In genomic region chr16:15913046-15913698, GRCh38 we compare ENCODE assay signal across 17 cellular contexts. TPM values are rescaled to one million over a fixed set of nuclear protein-coding genes. Genes with fewer than 3 reads are reported as not detected.
DNase-seq lines count a peak whose midpoint lies in the region; ATAC-seq and TF ChIP-seq lines count a peak whose summit lies in the region.
"Had no signal": no experiment of that assay in that cellular context is flagged by ENCODE, and none has a peak within 500 bp of the region (broad histone marks: within the 10 kb centered on the region; RNA-seq: fewer than 3 reads in every experiment).

No MANE protein-coding gene starts in this region.

- peak; percentile 84 for ATAC-seq in mucosa of descending colon
- ATAC-seq in GM19328 (IDR thresholded peaks at IDR 0.05; ENCODE audit: unreplicated experiment): no peak
- no peak for ATAC-seq in GM21390 (IDR thresholded peaks at IDR 0.05; ENCODE audit: unreplicated experiment)
- ATAC-seq: A549 had no signal

- H3K4me1 Mint-ChIP-seq in T-helper 2 cell treated with Interferon-gamma antibody and Interleukin-4, amounts not matched to agents 5 μg/mL and 100 μg/mL, for 36 hours (ENCODE audit: low read depth): peaks cover 15% of the 10 kb centered on the region
- H3K4me1 Mint-ChIP-seq in CD4-positive, alpha-beta memory T cell: peaks cover 11 to 18% (median 14%) of the 10 kb centered on the region in 4 donors
- peaks cover 17% of the 10 kb centered on the region for H3K4me1 Mint-ChIP-seq in activated T-helper 1 cell treated with anti-CD3 and anti-CD28 coated beads, Interleukin-12 subunit alpha, Interleukin-12 subunit beta, Interleukin-2, Interleukin-4 antibody, amounts not matched to agents 30 ng/mL and 10 ng/mL and 1 ng/mL, durations not matched to agents 14 hours and 24 hours and 36 hours (ENCODE audit: low read depth)

- H3K9me3 Mint-ChIP-seq in T-helper 2 cell treated with Interferon-gamma antibody and Interleukin-4, amounts not matched to agents 5 μg/mL and 100 μg/mL, for 36 hours: no peaks in the 10 kb centered on the region
- peaks cover 0 to 3% (median 0%) of the 10 kb centered on the region in 8 donors for H3K9me3 Mint-ChIP-seq in CD4-positive, alpha-beta memory T cell
- peaks cover 4% of the 10 kb centered on the region for H3K9me3 Mint-ChIP-seq in activated T-helper 1 cell treated with anti-CD3 and anti-CD28 coated beads, Interleukin-12 subunit alpha, Interleukin-12 subunit beta, Interleukin-2, Interleukin-4 antibody, amounts not matched to agents 30 ng/mL and 10 ng/mL and 1 ng/mL, durations not matched to agents 14 hours and 24 hours and 36 hours

- H3K4me3 ChIP-seq in CD4-positive, alpha-beta memory T cell (ENCODE audit: low read length in 2 of 2): no peak overlapping the region
- H3K4me3 ChIP-seq in mucosa of descending colon: no peak overlapping the region
- H3K4me3 ChIP-seq: A549, stomach, uterus had no signal

- H3K27me3 Mint-ChIP-seq in T-helper 2 cell treated with Interferon-gamma antibody and Interleukin-4, amounts not matched to agents 5 μg/mL and 100 μg/mL, for 36 hours (ENCODE audit: low read depth): no peaks in the 10 kb centered on the region
- H3K27me3 Mint-ChIP-seq in CD4-positive, alpha-beta memory T cell: peaks cover 0 to 1% of the 10 kb centered on the region in 2 donors
- H3K27me3 Mint-ChIP-seq in activated T-helper 1 cell treated with anti-CD3 and anti-CD28 coated beads, Interleukin-12 subunit alpha, Interleukin-12 subunit beta, Interleukin-2, Interleukin-4 antibody, amounts not matched to agents 30 ng/mL and 10 ng/mL and 1 ng/mL, durations not matched to agents 14 hours and 24 hours and 36 hours (ENCODE audit: insufficient read depth): peaks cover 2% of the 10 kb centered on the region

- no peaks in the 10 kb centered on the region for H3K27me3 ChIP-seq in CD4-positive, alpha-beta memory T cell (ENCODE audit: insufficient read depth, low read length)
- H3K27me3 ChIP-seq: stomach, uterus had no signal

- peak overlapping the region; percentile 74 for H3K4me3 Mint-ChIP-seq in T-helper 2 cell treated with Interferon-gamma antibody and Interleukin-4, amounts not matched to agents 5 μg/mL and 100 μg/mL, for 36 hours
- peak overlapping the region in 6 of 8 donors; percentile 7 to 81 (median 66) for H3K4me3 Mint-ChIP-seq in CD4-positive, alpha-beta memory T cell
- H3K4me3 Mint-ChIP-seq in activated T-helper 1 cell treated with anti-CD3 and anti-CD28 coated beads, Interleukin-12 subunit alpha, Interleukin-12 subunit beta, Interleukin-2, Interleukin-4 antibody, amounts not matched to agents 30 ng/mL and 10 ng/mL and 1 ng/mL, durations not matched to agents 14 hours and 24 hours and 36 hours: no peak overlapping the region

- DNase-seq in T-helper 2 cell treated with Interferon-gamma antibody and Interleukin-4, amounts not matched to agents 5 μg/mL and 100 μg/mL, for 36 hours (ENCODE audit: low spot score): no peak
- no peak for DNase-seq in T-helper 2 cell
- no peak for DNase-seq in CD4-positive, alpha-beta memory T cell
- no peak for DNase-seq in activated T-helper 1 cell treated with anti-CD3 and anti-CD28 coated beads, Interleukin-12 subunit alpha, Interleukin-12 subunit beta, Interleukin-2, Interleukin-4 antibody, amounts not matched to agents 30 ng/mL and 10 ng/mL and 1 ng/mL, durations not matched to agents 14 hours and 24 hours and 36 hours (ENCODE audit: low spot score)
- no peak for DNase-seq in mucosa of descending colon
- DNase-seq in activated CD4-positive, CD25-positive, alpha-beta regulatory T cell (lab: John Stamatoyannopoulos, UW): no peak
- DNase-seq: activated CD8-positive, alpha-beta memory T cell treated with anti-CD3 and anti-CD28 coated beads, Interleukin-2, amount 50 U/mL, for 4 hours; NCI-H1417 treated with DMSO at 0.1 percent for 48 hours; retina; stomach; SW 1271; uterus had no signal

- H3K9me3 ChIP-seq in CD4-positive, alpha-beta memory T cell (ENCODE audit: control insufficient read depth in 1 of 2, low read length in 2 of 2): no peaks in the 10 kb centered on the region
- no peaks in the 10 kb centered on the region for H3K9me3 ChIP-seq in mucosa of descending colon
- H3K9me3 ChIP-seq: A549, stomach, uterus had no signal

- TF ChIP-seq CTCF in mucosa of descending colon (IDR thresholded peaks at IDR 0.05): no peak

- POLR2A ChIA-PET in CD4-positive, alpha-beta memory T cell (lab: Charles Lee; ENCODE audit: partially characterized antibody): interaction anchor here (0.6 kb wide), 1 partner anchor 121 kb away, joined by 3 read pairs; no protein-coding TSS in a partner anchor

- H3K27ac Mint-ChIP-seq in T-helper 2 cell treated with Interferon-gamma antibody and Interleukin-4, amounts not matched to agents 5 μg/mL and 100 μg/mL, for 36 hours: peak overlapping the region; percentile 87
- peak overlapping the region; percentile 31 to 86 (median 64) for H3K27ac Mint-ChIP-seq in CD4-positive, alpha-beta memory T cell
- H3K27ac Mint-ChIP-seq in activated T-helper 1 cell treated with anti-CD3 and anti-CD28 coated beads, Interleukin-12 subunit alpha, Interleukin-12 subunit beta, Interleukin-2, Interleukin-4 antibody, amounts not matched to agents 30 ng/mL and 10 ng/mL and 1 ng/mL, durations not matched to agents 14 hours and 24 hours and 36 hours: peak overlapping the region; percentile 77

- H3K4me1 ChIP-seq in CD4-positive, alpha-beta memory T cell (ENCODE audit: insufficient read depth, low read length): peaks cover 11% of the 10 kb centered on the region
- peaks cover 5% of the 10 kb centered on the region for H3K4me1 ChIP-seq in mucosa of descending colon (ENCODE audit: low read depth)
- H3K4me1 ChIP-seq: A549, stomach, uterus had no signal

- no peaks in the 10 kb centered on the region for H3K36me3 Mint-ChIP-seq in T-helper 2 cell treated with Interferon-gamma antibody and Interleukin-4, amounts not matched to agents 5 μg/mL and 100 μg/mL, for 36 hours (ENCODE audit: low read depth)
- no peaks in the 10 kb centered on the region for H3K36me3 Mint-ChIP-seq in CD4-positive, alpha-beta memory T cell
- H3K36me3 Mint-ChIP-seq in activated T-helper 1 cell treated with anti-CD3 and anti-CD28 coated beads, Interleukin-12 subunit alpha, Interleukin-12 subunit beta, Interleukin-2, Interleukin-4 antibody, amounts not matched to agents 30 ng/mL and 10 ng/mL and 1 ng/mL, durations not matched to agents 14 hours and 24 hours and 36 hours (ENCODE audit: low read depth): peaks cover 9% of the 10 kb centered on the region

- H3K27ac ChIP-seq in CD4-positive, alpha-beta memory T cell (ENCODE audit: low read depth, low read length): no peak overlapping the region
- H3K27ac ChIP-seq: stomach, uterus, VCaP had no signal

- CTCF ChIA-PET in CD4-positive, alpha-beta memory T cell (lab: Charles Lee; ENCODE audit: partially characterized antibody): interaction anchor here (1.1 kb wide), 1 partner anchor 33 kb away, joined by 3 read pairs; no protein-coding TSS in a partner anchor

- intact Hi-C loops in CD4-positive, alpha-beta memory T cell (cut with micrococcal nuclease): no loop called here
- intact Hi-C loops in activated T-helper 1 cell treated with anti-CD3 and anti-CD28 coated beads, Interleukin-12 subunit alpha, Interleukin-12 subunit beta, Interleukin-2, Interleukin-4 antibody, amounts not matched to agents 30 ng/mL and 10 ng/mL and 1 ng/mL, durations not matched to agents 14 hours and 24 hours and 36 hours (cut with micrococcal nuclease): loop anchor here (2.0 kb wide), 1 partner anchor 14 kb away; no protein-coding TSS in a partner anchor
- intact Hi-C loops in mucosa of descending colon (cut with DNase I, micrococcal nuclease): no loop called here

- no peaks in the 10 kb centered on the region for H3K36me3 ChIP-seq in CD4-positive, alpha-beta memory T cell (ENCODE audit: insufficient read depth, low read length)
- H3K36me3 ChIP-seq in mucosa of descending colon (ENCODE audit: low read depth): no peaks in the 10 kb centered on the region
- H3K36me3 ChIP-seq: stomach, uterus had no signal

RNA-seq across cellular contexts. Expression of gene CEP20, which starts 24.8 kb away (rescaled TPM):
- 10 to 100 TPM; 22.3 to 30.4 TPM for total RNA-seq in CD4-positive, alpha-beta memory T cell
- 10 to 100 TPM; 27.9 to 42.0 TPM for polyA plus RNA-seq in CD4-positive, alpha-beta memory T cell
- total RNA-seq in activated T-helper 1 cell treated with anti-CD3 and anti-CD28 coated beads, Interleukin-12 subunit alpha, Interleukin-12 subunit beta, Interleukin-2, Interleukin-4 antibody, amounts not matched to agents 30 ng/mL and 10 ng/mL and 1 ng/mL, durations not matched to agents 14 hours and 24 hours and 36 hours: 36.7 and 50.2 TPM in 2 replicates
- 10 to 100 TPM; 23.2 to 26.8 (median 26.4) TPM for total RNA-seq in mucosa of descending colon

RNA-seq across cellular contexts. Expression of gene ABCC1, which starts 36.2 kb away (rescaled TPM):
- 10 to 100 TPM; 57.3 to 69.9 TPM for total RNA-seq in CD4-positive, alpha-beta memory T cell
- 10 to 100 TPM in 1 of 2 donors, 1 to 10 TPM in 1; 1.9 to 11.0 TPM for polyA plus RNA-seq in CD4-positive, alpha-beta memory T cell
- total RNA-seq in activated T-helper 1 cell treated with anti-CD3 and anti-CD28 coated beads, Interleukin-12 subunit alpha, Interleukin-12 subunit beta, Interleukin-2, Interleukin-4 antibody, amounts not matched to agents 30 ng/mL and 10 ng/mL and 1 ng/mL, durations not matched to agents 14 hours and 24 hours and 36 hours: 102 and 108 TPM in 2 replicates
- 10 to 100 TPM; 13.8 to 40.0 (median 25.5) TPM for total RNA-seq in mucosa of descending colon

RNA-seq across cellular contexts. Expression of gene MYH11, which starts 56.3 kb away (rescaled TPM):
- total RNA-seq in CD4-positive, alpha-beta memory T cell: under 1 TPM in 1 of 2 experiments, not detected in 1; 0.26 TPM
- 1 to 10 TPM in 1 of 2 donors, not detected in 1; 1.9 TPM for polyA plus RNA-seq in CD4-positive, alpha-beta memory T cell
- total RNA-seq in activated T-helper 1 cell treated with anti-CD3 and anti-CD28 coated beads, Interleukin-12 subunit alpha, Interleukin-12 subunit beta, Interleukin-2, Interleukin-4 antibody, amounts not matched to agents 30 ng/mL and 10 ng/mL and 1 ng/mL, durations not matched to agents 14 hours and 24 hours and 36 hours: not detected in 2 replicates
- total RNA-seq in mucosa of descending colon: 1,000 to 10,000 TPM in 1 of 3 donors, 100 to 1,000 TPM in 1, 10 to 100 TPM in 1; 98.2 to 5,005 (median 282) TPM
- total RNA-seq: RPMI7951 had no signal

Comparison
In these comparisons a context has a peak if more than half of its experiments do, and no peak if none do; other contexts are left out.
1. RNA of gene MYH11, which starts 56.3 kb away (total RNA-seq): 98.2 to 5,005 TPM in mucosa of descending colon; 0.26 TPM in CD4-positive, alpha-beta memory T cell and not detected in activated T-helper 1 cell treated with anti-CD3 and anti-CD28 coated beads, Interleukin-12 subunit alpha, Interleukin-12 subunit beta, Interleukin-2, Interleukin-4 antibody, amounts not matched to agents 30 ng/mL and 10 ng/mL and 1 ng/mL, durations not matched to agents 14 hours and 24 hours and 36 hours; every median in the first group is over 10 times any median in the second.
2. Peak in every context shown above with its lines, with median percentiles within 50 percentile points of each other: H3K27ac Mint-ChIP-seq.